ENCODE assay signal across 11 cellular contexts in the genomic region with DNA sequence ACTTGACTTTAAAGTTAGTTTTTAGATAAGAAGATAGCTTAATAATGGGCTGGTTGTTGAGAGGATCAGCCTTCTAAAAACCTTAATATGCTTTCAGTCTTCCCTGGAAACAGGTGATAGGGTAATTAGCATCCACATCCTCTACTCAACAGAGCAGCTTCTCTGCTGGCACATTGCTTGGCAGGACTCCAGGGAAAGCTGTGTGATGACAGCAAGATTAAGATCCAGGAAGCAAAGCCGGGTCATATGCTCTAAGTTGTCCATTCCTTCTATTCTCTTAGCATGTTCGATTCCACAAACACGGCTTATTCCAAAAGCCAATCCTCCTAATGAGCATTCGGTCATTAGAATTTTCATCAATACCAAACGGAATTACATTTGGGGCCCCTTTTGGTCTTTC.
A peak's percentile ranks its signal among the peaks of the same experiment; 100 is the strongest.
DNase-seq lines count a peak whose midpoint lies in the region; ATAC-seq and TF ChIP-seq lines count a peak whose summit lies in the region.
"Had no signal": no experiment of that assay in that cellular context is flagged by ENCODE, and none has a peak within 500 bp of the region (broad histone marks: within the 10 kb centered on the region; RNA-seq: fewer than 3 reads in every experiment).

No MANE protein-coding gene starts in this region.

- CTCF ChIA-PET in GM10248 (lab: Yijun Ruan, JAX) = interaction anchor here (0.9 to 1.5 kb wide), 4 partner anchors 11 to 61 kb away, joined by 3 to 4 read pairs (median 3); no protein-coding TSS in a partner anchor

- DNase-seq in EH (ENCODE audit: low read depth) (peak; percentile 65), NCI-H226 (peak; percentile 43), brain microvascular endothelial cell (peak; percentile 51), mucosa of gallbladder (ENCODE audit: low spot score) (peak; percentile 65), posterior cingulate gyrus (no peak), GM10248 (ENCODE audit: extremely low spot score) (no peak), amygdala (lab: John Stamatoyannopoulos, UW) (no peak)
- DNase-seq: activated CD4-positive, alpha-beta T cell treated with anti-CD3 and anti-CD28 coated beads, Interleukin-2, amount 50 U/mL, for 4 hours; ovary had no signal

- POLR2A ChIA-PET in GM10248 (lab: Yijun Ruan, JAX) = no interaction called here

- TF ChIP-seq CTCF in brain microvascular endothelial cell (IDR thresholded peaks at IDR 0.05; ENCODE audit: low read depth, low read length, missing control alignments) = no peak
- no peak for TF ChIP-seq CTCF in GM10248 (IDR thresholded peaks at IDR 0.05; ENCODE audit: control extremely low read depth, extremely low read depth, low read depth, missing control alignments)

- no peak for ATAC-seq in HG03159 (IDR thresholded peaks at IDR 0.05; ENCODE audit: unreplicated experiment)
- ATAC-seq: Right ventricle myocardium inferior had no signal

- intact Hi-C loops in posterior cingulate gyrus (cut with DNase I) = no loop called here

- in situ Hi-C loops in brain microvascular endothelial cell (cut with HindIII; ENCODE audit: low pct_ligation_motif_present, low sequenced_read_pairs) = no loop called here

- H3K4me3 ChIP-seq in brain microvascular endothelial cell (ENCODE audit: low read depth, low read length) = no peak overlapping the region
- H3K4me3 ChIP-seq: ovary had no signal

- no peak overlapping the region for H3K27ac ChIP-seq in brain microvascular endothelial cell
- H3K27ac ChIP-seq: ovary had no signal

- peaks cover 12% of the 10 kb centered on the region for H3K36me3 ChIP-seq in brain microvascular endothelial cell (replicated peaks)
- H3K36me3 ChIP-seq: ovary had no signal

- H3K27me3 ChIP-seq in brain microvascular endothelial cell (replicated peaks) = no peaks in the 10 kb centered on the region
- H3K27me3 ChIP-seq: ovary had no signal

Comparison
In these comparisons a context has a peak if more than half of its experiments do, and no peak if none do; other contexts are left out.
1. DNase-seq: peak in EH (single experiment), NCI-H226 (single experiment), brain microvascular endothelial cell (single experiment) and mucosa of gallbladder (single experiment); none in posterior cingulate gyrus (0 of 10), GM10248 (single experiment) and amygdala (0 of 56).